In genomic region chr6:30530013-30530412, GRCh38 we compare ENCODE assay signal across 11 cellular contexts. TPM values are rescaled to one million over a fixed set of nuclear protein-coding genes. Genes with fewer than 3 reads are reported as not detected.
A peak's percentile ranks its signal among the peaks of the same experiment; 100 is the strongest.
DNase-seq lines count a peak whose midpoint lies in the region; ATAC-seq and TF ChIP-seq lines count a peak whose summit lies in the region.
"Had no signal": no experiment of that assay in that cellular context is flagged by ENCODE, and none has a peak within 500 bp of the region (broad histone marks: within the 10 kb centered on the region; RNA-seq: fewer than 3 reads in every experiment).

No MANE protein-coding gene starts in this region.

- H3K27me3 Mint-ChIP-seq in activated CD4-positive, alpha-beta T cell treated with anti-CD3 and anti-CD28 coated beads for 36 hours = no peaks in the 10 kb centered on the region
- H3K27me3 Mint-ChIP-seq in activated CD8-positive, alpha-beta T cell treated with anti-CD3 and anti-CD28 coated beads, Interleukin-2, amount 10 ng/mL, durations not matched to agents 7 days and 5 days (ENCODE audit: low read depth) = no peaks in the 10 kb centered on the region
- no peaks in the 10 kb centered on the region for H3K27me3 Mint-ChIP-seq in naive B cell

- peaks cover 23% of the 10 kb centered on the region for H3K36me3 Mint-ChIP-seq in activated CD4-positive, alpha-beta T cell treated with anti-CD3 and anti-CD28 coated beads for 36 hours (ENCODE audit: low read depth)
- H3K36me3 Mint-ChIP-seq in activated CD8-positive, alpha-beta T cell treated with anti-CD3 and anti-CD28 coated beads, Interleukin-2, amount 10 ng/mL, durations not matched to agents 7 days and 5 days (ENCODE audit: low read depth) = peaks cover 8% of the 10 kb centered on the region
- H3K36me3 Mint-ChIP-seq in naive B cell = no peaks in the 10 kb centered on the region
- H3K36me3 Mint-ChIP-seq: WTC11 had no signal

- no peak for TF ChIP-seq CTCF in suprapubic skin (IDR thresholded peaks at IDR 0.05)

- H3K36me3 ChIP-seq in suprapubic skin = no peaks in the 10 kb centered on the region
- no peaks in the 10 kb centered on the region for H3K36me3 ChIP-seq in aorta (ENCODE audit: control insufficient read depth in 1 of 2, insufficient read depth in 2 of 2, low read length in 1 of 2)
- H3K36me3 ChIP-seq: HAP-1 had no signal

- in situ Hi-C loops in KBM-7 (cut with MboI; ENCODE audit: low pct_unique_long_range_greater_than_20kb, low sequenced_read_pairs) = no loop called here

- TF ChIP-seq POLR2A in suprapubic skin (IDR thresholded peaks at IDR 0.05) (no peak), GM18505 (IDR thresholded peaks at IDR 0.05; ENCODE audit: borderline replicate concordance, extremely low read depth, insufficient read depth, insufficient read length) (no peak)

- CTCF ChIA-PET in activated CD4-positive, alpha-beta T cell treated with anti-CD3 and anti-CD28 coated beads for 36 hours (lab: Charles Lee) = interaction anchor here (0.6 to 4.9 kb wide), 10 partner anchors 12 to 241 kb away, joined by 3 to 111 read pairs (median 8); no protein-coding TSS in a partner anchor
- CTCF ChIA-PET in activated CD8-positive, alpha-beta T cell treated with anti-CD3 and anti-CD28 coated beads, Interleukin-2, amount 10 ng/mL, durations not matched to agents 7 days and 5 days (lab: Charles Lee) = interaction anchor here (0.7 to 4.6 kb wide), 11 partner anchors 8 to 557 kb away, joined by 3 to 140 read pairs (median 8); no protein-coding TSS in a partner anchor

- POLR2A ChIA-PET in activated CD4-positive, alpha-beta T cell treated with anti-CD3 and anti-CD28 coated beads for 36 hours (lab: Charles Lee) = interaction anchor here (0.6 to 1.9 kb wide), 11 partner anchors 9 to 43 kb away, joined by 3 to 45 read pairs (median 5); no protein-coding TSS in a partner anchor
- POLR2A ChIA-PET in activated CD8-positive, alpha-beta T cell treated with anti-CD3 and anti-CD28 coated beads, Interleukin-2, amount 10 ng/mL, durations not matched to agents 7 days and 5 days (lab: Charles Lee) = interaction anchor here (0.6 to 5.7 kb wide), 9 partner anchors 11 to 239 kb away, joined by 3 to 108 read pairs (median 3); no protein-coding TSS in a partner anchor

- no peaks in the 10 kb centered on the region for H3K9me3 ChIP-seq in suprapubic skin
- H3K9me3 ChIP-seq in aorta (ENCODE audit: control insufficient read depth, low read length) = no peaks in the 10 kb centered on the region
- H3K9me3 ChIP-seq: HAP-1 had no signal

- peak overlapping the region; percentile 2 for H3K4me3 Mint-ChIP-seq in activated CD4-positive, alpha-beta T cell treated with anti-CD3 and anti-CD28 coated beads for 36 hours
- H3K4me3 Mint-ChIP-seq in activated CD8-positive, alpha-beta T cell treated with anti-CD3 and anti-CD28 coated beads, Interleukin-2, amount 10 ng/mL, durations not matched to agents 7 days and 5 days = no peak overlapping the region
- peak overlapping the region in 7 of 8 donors; percentile 9 to 83 (median 54) for H3K4me3 Mint-ChIP-seq in naive B cell
- H3K4me3 Mint-ChIP-seq: WTC11 had no signal

- intact Hi-C loops in activated CD4-positive, alpha-beta T cell treated with anti-CD3 and anti-CD28 coated beads for 36 hours (cut with DNase I, micrococcal nuclease) = no loop called here
- intact Hi-C loops in aorta (cut with DNase I) = loop anchor here in 1 of 2 donors (5.0 kb wide), 1 partner anchor 48 kb away; no protein-coding TSS in a partner anchor

- peak overlapping the region; percentile 92 for H3K27ac Mint-ChIP-seq in activated CD4-positive, alpha-beta T cell treated with anti-CD3 and anti-CD28 coated beads for 36 hours
- peak overlapping the region; percentile 55 for H3K27ac Mint-ChIP-seq in activated CD8-positive, alpha-beta T cell treated with anti-CD3 and anti-CD28 coated beads, Interleukin-2, amount 10 ng/mL, durations not matched to agents 7 days and 5 days
- peak overlapping the region in 5 of 6 donors; percentile 49 to 96 (median 79) for H3K27ac Mint-ChIP-seq in naive B cell
- H3K27ac Mint-ChIP-seq: WTC11 had no signal

- H3K27ac ChIP-seq in suprapubic skin (no peak overlapping the region), aorta (ENCODE audit: low read depth in 1 of 2, low read length in 2 of 2) (no peak overlapping the region)

- WGBS in suprapubic skin = 77% methylated on average over 2 of the region's 2 CpGs
- 67 to 69% methylated on average over 2 of the region's 2 CpGs for WGBS in aorta, 2 donors

- ATAC-seq in activated CD4-positive, alpha-beta T cell treated with anti-CD3 and anti-CD28 coated beads for 36 hours = no peak
- no peak for ATAC-seq in activated CD8-positive, alpha-beta T cell treated with anti-CD3 and anti-CD28 coated beads, Interleukin-2, amount 10 ng/mL, durations not matched to agents 7 days and 5 days
- peak; percentile 50 to 53 for ATAC-seq in naive B cell (ENCODE audit: low read depth in 2 of 2)
- ATAC-seq in GM18505 (IDR thresholded peaks at IDR 0.05; ENCODE audit: unreplicated experiment) = no peak
- ATAC-seq in aorta (ENCODE audit: low FRiP score) = no peak
- ATAC-seq: WTC11 had no signal

- DNase-seq in activated CD4-positive, alpha-beta T cell treated with anti-CD3 and anti-CD28 coated beads for 36 hours = no peak
- DNase-seq in activated CD4-positive, alpha-beta T cell treated with anti-CD3 and anti-CD28 coated beads, Interleukin-2, amount 50 U/mL, for 4 hours = no peak
- DNase-seq in KBM-7 = peak; percentile 63
- no peak for DNase-seq in activated CD8-positive, alpha-beta T cell treated with anti-CD3 and anti-CD28 coated beads, Interleukin-2, amount 10 ng/mL, durations not matched to agents 7 days and 5 days
- no peak for DNase-seq in naive B cell
- no peak for DNase-seq in suprapubic skin (ENCODE audit: low spot score in 2 of 2)
- DNase-seq in aorta = no peak
- DNase-seq: NCI-H2107 had no signal

- H3K4me3 ChIP-seq in suprapubic skin (no peak overlapping the region), aorta (ENCODE audit: low read length in 2 of 2) (no peak overlapping the region)
- H3K4me3 ChIP-seq: HAP-1 had no signal

- peaks cover 8% of the 10 kb centered on the region for H3K9me3 Mint-ChIP-seq in activated CD4-positive, alpha-beta T cell treated with anti-CD3 and anti-CD28 coated beads for 36 hours (ENCODE audit: low read depth)
- no peaks in the 10 kb centered on the region for H3K9me3 Mint-ChIP-seq in activated CD8-positive, alpha-beta T cell treated with anti-CD3 and anti-CD28 coated beads, Interleukin-2, amount 10 ng/mL, durations not matched to agents 7 days and 5 days (ENCODE audit: insufficient read depth)
- peaks cover 0 to 2% (median 0%) of the 10 kb centered on the region in 7 donors for H3K9me3 Mint-ChIP-seq in naive B cell

- H3K4me1 ChIP-seq in suprapubic skin = peaks cover 12% of the 10 kb centered on the region
- H3K4me1 ChIP-seq in aorta (ENCODE audit: control insufficient read depth in 1 of 2, insufficient read depth in 2 of 2, low read length in 2 of 2) = no peaks in the 10 kb centered on the region
- H3K4me1 ChIP-seq: HAP-1 had no signal

- H3K4me1 Mint-ChIP-seq in activated CD4-positive, alpha-beta T cell treated with anti-CD3 and anti-CD28 coated beads for 36 hours = peaks cover 75% of the 10 kb centered on the region
- peaks cover 38% of the 10 kb centered on the region for H3K4me1 Mint-ChIP-seq in activated CD8-positive, alpha-beta T cell treated with anti-CD3 and anti-CD28 coated beads, Interleukin-2, amount 10 ng/mL, durations not matched to agents 7 days and 5 days (ENCODE audit: low read depth)
- H3K4me1 Mint-ChIP-seq in naive B cell = peaks cover 29 to 69% (median 46%) of the 10 kb centered on the region in 3 donors
- H3K4me1 Mint-ChIP-seq: WTC11 had no signal

- H3K27me3 ChIP-seq in suprapubic skin (no peaks in the 10 kb centered on the region), aorta (ENCODE audit: control insufficient read depth in 1 of 2, insufficient read depth in 2 of 2, low read length in 1 of 2) (no peaks in the 10 kb centered on the region)

- no peak for TF ChIP-seq EP300 in suprapubic skin (IDR thresholded peaks at IDR 0.05)

RNA-seq across cellular contexts. Expression of gene GNL1, which starts 26.3 kb away (rescaled TPM):
- total RNA-seq in activated CD4-positive, alpha-beta T cell treated with anti-CD3 and anti-CD28 coated beads for 36 hours = 100 to 1,000 TPM in 1 of 2 experiments, 10 to 100 TPM in 1; 91.3 to 104 TPM
- total RNA-seq in activated CD8-positive, alpha-beta T cell treated with anti-CD3 and anti-CD28 coated beads, Interleukin-2, amount 10 ng/mL, durations not matched to agents 7 days and 5 days = 10 to 100 TPM; 63.7 to 69.9 TPM
- polyA plus RNA-seq in naive B cell (ENCODE audit: low read depth in 6 of 6) (10 to 100 TPM; 23.8 to 47.4 (median 36.8) TPM), aorta (100 to 1,000 TPM in 1 of 2 donors, 10 to 100 TPM in 1; 52.6 to 116 TPM)
- total RNA-seq in suprapubic skin (10 to 100 TPM; 33.9 to 58.9 (median 38.9) TPM), aorta (10 to 100 TPM; 73.7 to 76.9 TPM)

RNA-seq across cellular contexts. Expression of gene PRR3, which starts 27.1 kb away (rescaled TPM):
- 10 to 100 TPM; 29.4 to 45.8 TPM for total RNA-seq in activated CD4-positive, alpha-beta T cell treated with anti-CD3 and anti-CD28 coated beads for 36 hours
- 10 to 100 TPM; 19.7 to 21.1 TPM for total RNA-seq in activated CD8-positive, alpha-beta T cell treated with anti-CD3 and anti-CD28 coated beads, Interleukin-2, amount 10 ng/mL, durations not matched to agents 7 days and 5 days
- 10 to 100 TPM in 4 of 6 donors, 1 to 10 TPM in 2; 8.1 to 14.2 (median 11.2) TPM for polyA plus RNA-seq in naive B cell (ENCODE audit: low read depth in 6 of 6)
- 10 to 100 TPM in 1 of 4 donors, 1 to 10 TPM in 3; 5.5 to 10.6 (median 9.0) TPM for total RNA-seq in suprapubic skin
- total RNA-seq in aorta = 10 to 100 TPM in 1 of 2 donors, 1 to 10 TPM in 1; 7.5 to 11.6 TPM
- 1 to 10 TPM; 4.1 to 9.5 TPM for polyA plus RNA-seq in aorta

RNA-seq across cellular contexts. Expression of gene HLA-E, which starts 40.7 kb away (rescaled TPM):
- 100 to 1,000 TPM; 451 to 502 TPM for total RNA-seq in activated CD4-positive, alpha-beta T cell treated with anti-CD3 and anti-CD28 coated beads for 36 hours
- total RNA-seq in activated CD8-positive, alpha-beta T cell treated with anti-CD3 and anti-CD28 coated beads, Interleukin-2, amount 10 ng/mL, durations not matched to agents 7 days and 5 days = 100 to 1,000 TPM; 523 to 536 TPM
- polyA plus RNA-seq in naive B cell (ENCODE audit: low read depth in 6 of 6) (1,000 to 10,000 TPM; 2,024 to 3,192 (median 2,301) TPM), aorta (100 to 1,000 TPM; 148 to 328 TPM)
- total RNA-seq in suprapubic skin (100 to 1,000 TPM; 496 to 771 (median 601) TPM), aorta (100 to 1,000 TPM; 373 to 506 TPM)

RNA-seq across cellular contexts. Expression of gene ABCF1, which starts 41.2 kb away (rescaled TPM):
- 100 to 1,000 TPM in 1 of 2 experiments, 10 to 100 TPM in 1; 100.0 to 105 TPM for total RNA-seq in activated CD4-positive, alpha-beta T cell treated with anti-CD3 and anti-CD28 coated beads for 36 hours
- total RNA-seq in activated CD8-positive, alpha-beta T cell treated with anti-CD3 and anti-CD28 coated beads, Interleukin-2, amount 10 ng/mL, durations not matched to agents 7 days and 5 days = 10 to 100 TPM; 72.2 to 79.6 TPM
- polyA plus RNA-seq in naive B cell (ENCODE audit: low read depth in 6 of 6) (10 to 100 TPM; 11.5 to 31.0 (median 19.3) TPM), aorta (10 to 100 TPM; 20.6 to 22.3 TPM)
- total RNA-seq in suprapubic skin (10 to 100 TPM; 41.7 to 46.4 (median 45.0) TPM), aorta (10 to 100 TPM; 35.4 to 41.2 TPM)

Comparison
In these comparisons a context has a peak if more than half of its experiments do, and no peak if none do; other contexts are left out.
1. ATAC-seq: peak in naive B cell (2 of 2); none in activated CD4-positive, alpha-beta T cell treated with anti-CD3 and anti-CD28 coated beads for 36 hours (single experiment), activated CD8-positive, alpha-beta T cell treated with anti-CD3 and anti-CD28 coated beads, Interleukin-2, amount 10 ng/mL, durations not matched to agents 7 days and 5 days (single experiment), GM18505 (single experiment) and aorta (single experiment).
2. Peak in every context shown above with its lines, with median percentiles within 50 percentile points of each other: H3K27ac Mint-ChIP-seq.